In the genomic region with DNA sequence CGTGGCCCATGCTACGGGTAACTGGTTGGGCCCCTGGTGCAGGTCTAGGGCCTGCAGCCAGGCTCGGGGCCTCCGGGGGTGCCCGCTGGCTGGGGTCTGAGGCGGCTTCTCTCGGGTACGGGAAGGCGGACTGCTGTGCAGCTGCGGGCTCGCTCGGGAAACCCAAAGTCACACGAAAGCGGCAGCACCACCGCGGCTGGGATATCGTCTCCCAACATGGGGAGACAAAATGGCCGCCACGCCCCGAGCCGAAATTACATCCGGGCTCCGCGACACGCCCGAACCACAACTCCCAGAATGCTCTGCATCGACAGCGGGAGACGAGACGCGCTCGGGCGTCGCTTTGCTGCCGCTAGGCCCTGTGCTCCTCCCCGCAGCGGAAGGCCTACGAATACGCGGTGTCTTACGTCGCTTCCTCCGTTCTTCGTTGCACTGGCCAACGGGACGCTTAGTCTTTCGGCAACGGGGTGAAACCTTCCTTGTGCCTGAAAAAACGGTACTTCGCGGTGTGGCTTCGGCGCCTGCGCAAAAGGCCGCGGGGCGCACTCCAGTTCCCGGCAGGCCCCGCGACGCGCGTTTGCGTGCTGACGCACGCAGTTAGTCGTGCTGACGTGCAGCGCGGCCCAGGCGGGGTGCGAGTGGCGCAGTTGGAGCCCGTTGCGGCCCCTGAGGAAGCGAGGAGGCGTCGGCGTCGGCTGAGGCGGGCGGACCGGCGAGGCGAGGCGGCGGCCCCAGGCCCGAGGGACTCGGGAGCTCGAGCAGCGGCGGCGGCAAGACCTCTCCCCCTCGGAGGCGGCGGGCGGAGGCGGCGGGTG, we compare ENCODE assay signal across 1 cellular context.
TF ChIP-seq lines count a peak whose summit lies in the region.

A gene (plus strand): TSS at position 604 of the 815 bp plus-strand sequence. CDS start 3,727 bp downstream, outside the sequence.

TF ChIP-seq in K562, 482 proteins besides CTCF, POLR2A, EP300 and RAD21 (continued from another document and continues in another):
- TF ChIP-seq, protein P1, sequence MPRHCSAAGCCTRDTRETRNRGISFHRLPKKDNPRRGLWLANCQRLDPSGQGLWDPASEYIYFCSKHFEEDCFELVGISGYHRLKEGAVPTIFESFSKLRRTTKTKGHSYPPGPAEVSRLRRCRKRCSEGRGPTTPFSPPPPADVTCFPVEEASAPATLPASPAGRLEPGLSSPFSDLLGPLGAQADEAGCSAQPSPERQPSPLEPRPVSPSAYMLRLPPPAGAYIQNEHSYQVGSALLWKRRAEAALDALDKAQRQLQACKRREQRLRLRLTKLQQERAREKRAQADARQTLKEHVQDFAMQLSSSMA (CRISPR knock-in tag; IDR thresholded peaks at IDR 0.05) = no peak
- TF ChIP-seq MECOM (CRISPR knock-in tag; IDR thresholded peaks at IDR 0.05) (no peak), FIP1L1 (IDR thresholded peaks at IDR 0.05; ENCODE audit: low read depth, low read length, poor library complexity, severe bottlenecking) (peak; percentile 69), ZNF76 (CRISPR knock-in tag; IDR thresholded peaks at IDR 0.05; ENCODE audit: borderline replicate concordance) (0 out of 2 replicates have a peak, but pooled peaks have one; percentile 77), ZNF175 (CRISPR knock-in tag; IDR thresholded peaks at IDR 0.05; ENCODE audit: low read depth) (peak; percentile 84), L3MBTL2 (IDR thresholded peaks at IDR 0.05) (peak; percentile 100), JUNB (CRISPR knock-in tag; conservative IDR thresholded peaks at IDR 0.05) (no peak), ZNF232 (CRISPR knock-in tag; IDR thresholded peaks at IDR 0.05) (no peak; the same call in 1 of the 2 replicates), POLR2B (IDR thresholded peaks at IDR 0.05; ENCODE audit: low read depth, partially characterized antibody) (peak; percentile 81), SMAD2 (IDR thresholded peaks at IDR 0.05; ENCODE audit: low read depth, low read length) (no peak), C11orf30 (IDR thresholded peaks at IDR 0.05; ENCODE audit: low read depth) (peak; percentile 85), BRF1 (IDR thresholded peaks at IDR 0.05; ENCODE audit: borderline replicate concordance, extremely low read depth, insufficient read length) (no peak), SMAD1 (IDR thresholded peaks at IDR 0.05; ENCODE audit: low read depth, low read length, partially characterized antibody) (peak; percentile 91), RBM14 (IDR thresholded peaks at IDR 0.05; ENCODE audit: borderline replicate concordance, insufficient read depth, low read depth, low read length) (peak; percentile 62; the same call in 1 of the 2 replicates), NR4A1 (CRISPR knock-in tag; IDR thresholded peaks at IDR 0.05) (no peak), NR4A1 (tag; IDR thresholded peaks at IDR 0.05) (peak; percentile 90), RUNX1 (IDR thresholded peaks at IDR 0.05; ENCODE audit: low read depth) (0 out of 2 replicates have a peak, but pooled peaks have one; percentile 11), BACH1 (tag; IDR thresholded peaks at IDR 0.05) (peak; percentile 77), SP2 (IDR thresholded peaks at IDR 0.05; ENCODE audit: extremely low read depth, low read depth, low read length, poor library complexity, severe bottlenecking) (no peak), SIRT6 (IDR thresholded peaks at IDR 0.05; ENCODE audit: low read depth, low read length) (no peak), MXI1 (IDR thresholded peaks at IDR 0.05; ENCODE audit: low read depth, low read length) (no peak), TCFL5 (CRISPR knock-in tag; conservative IDR thresholded peaks at IDR 0.05) (no peak), XRCC5 (IDR thresholded peaks at IDR 0.05; ENCODE audit: low read depth, low read length) (no peak), ZFP1 (CRISPR knock-in tag; IDR thresholded peaks at IDR 0.05) (no peak; the same call in 1 of the 2 replicates), GATA2 (CRISPR knock-in tag; IDR thresholded peaks at IDR 0.05) (no peak), ZNF79 (CRISPR knock-in tag; IDR thresholded peaks at IDR 0.05; ENCODE audit: low read depth) (no peak), DIDO1 (tag; IDR thresholded peaks at IDR 0.05; ENCODE audit: low read depth) (peak; percentile 85; the same call in 1 of the 2 replicates), RBFOX2 (IDR thresholded peaks at IDR 0.05; ENCODE audit: low read depth, low read length) (peak; percentile 96), NCOA2 (IDR thresholded peaks at IDR 0.05; ENCODE audit: partially characterized antibody in 2 of 2) (no peak), FOXK1 (CRISPR knock-in tag; IDR thresholded peaks at IDR 0.05; ENCODE audit: borderline replicate concordance) (no peak; the same call in 1 of the 2 replicates), DPF2 (IDR thresholded peaks at IDR 0.05) (no peak), STAT5A (IDR thresholded peaks at IDR 0.05; ENCODE audit: borderline replicate concordance, low read length) (no peak)
- TF ChIP-seq, protein P2, sequence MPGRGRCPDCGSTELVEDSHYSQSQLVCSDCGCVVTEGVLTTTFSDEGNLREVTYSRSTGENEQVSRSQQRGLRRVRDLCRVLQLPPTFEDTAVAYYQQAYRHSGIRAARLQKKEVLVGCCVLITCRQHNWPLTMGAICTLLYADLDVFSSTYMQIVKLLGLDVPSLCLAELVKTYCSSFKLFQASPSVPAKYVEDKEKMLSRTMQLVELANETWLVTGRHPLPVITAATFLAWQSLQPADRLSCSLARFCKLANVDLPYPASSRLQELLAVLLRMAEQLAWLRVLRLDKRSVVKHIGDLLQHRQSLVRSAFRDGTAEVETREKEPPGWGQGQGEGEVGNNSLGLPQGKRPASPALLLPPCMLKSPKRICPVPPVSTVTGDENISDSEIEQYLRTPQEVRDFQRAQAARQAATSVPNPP (IDR thresholded peaks at IDR 0.05; ENCODE audit: borderline replicate concordance, insufficient read depth, insufficient read length) = no peak
- TF ChIP-seq, protein P3, sequence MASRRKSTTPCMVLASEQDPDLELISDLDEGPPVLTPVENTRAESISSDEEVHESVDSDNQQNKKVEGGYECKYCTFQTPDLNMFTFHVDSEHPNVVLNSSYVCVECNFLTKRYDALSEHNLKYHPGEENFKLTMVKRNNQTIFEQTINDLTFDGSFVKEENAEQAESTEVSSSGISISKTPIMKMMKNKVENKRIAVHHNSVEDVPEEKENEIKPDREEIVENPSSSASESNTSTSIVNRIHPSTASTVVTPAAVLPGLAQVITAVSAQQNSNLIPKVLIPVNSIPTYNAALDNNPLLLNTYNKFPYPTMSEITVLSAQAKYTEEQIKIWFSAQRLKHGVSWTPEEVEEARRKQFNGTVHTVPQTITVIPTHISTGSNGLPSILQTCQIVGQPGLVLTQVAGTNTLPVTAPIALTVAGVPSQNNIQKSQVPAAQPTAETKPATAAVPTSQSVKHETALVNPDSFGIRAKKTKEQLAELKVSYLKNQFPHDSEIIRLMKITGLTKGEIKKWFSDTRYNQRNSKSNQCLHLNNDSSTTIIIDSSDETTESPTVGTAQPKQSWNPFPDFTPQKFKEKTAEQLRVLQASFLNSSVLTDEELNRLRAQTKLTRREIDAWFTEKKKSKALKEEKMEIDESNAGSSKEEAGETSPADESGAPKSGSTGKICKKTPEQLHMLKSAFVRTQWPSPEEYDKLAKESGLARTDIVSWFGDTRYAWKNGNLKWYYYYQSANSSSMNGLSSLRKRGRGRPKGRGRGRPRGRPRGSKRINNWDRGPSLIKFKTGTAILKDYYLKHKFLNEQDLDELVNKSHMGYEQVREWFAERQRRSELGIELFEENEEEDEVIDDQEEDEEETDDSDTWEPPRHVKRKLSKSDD (conservative IDR thresholded peaks at IDR 0.05; ENCODE audit: low read length) = no peak
- TF ChIP-seq, protein P4, sequence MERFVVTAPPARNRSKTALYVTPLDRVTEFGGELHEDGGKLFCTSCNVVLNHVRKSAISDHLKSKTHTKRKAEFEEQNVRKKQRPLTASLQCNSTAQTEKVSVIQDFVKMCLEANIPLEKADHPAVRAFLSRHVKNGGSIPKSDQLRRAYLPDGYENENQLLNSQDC (CRISPR knock-in tag; IDR thresholded peaks at IDR 0.05) = no peak
- TF ChIP-seq, protein P5, sequence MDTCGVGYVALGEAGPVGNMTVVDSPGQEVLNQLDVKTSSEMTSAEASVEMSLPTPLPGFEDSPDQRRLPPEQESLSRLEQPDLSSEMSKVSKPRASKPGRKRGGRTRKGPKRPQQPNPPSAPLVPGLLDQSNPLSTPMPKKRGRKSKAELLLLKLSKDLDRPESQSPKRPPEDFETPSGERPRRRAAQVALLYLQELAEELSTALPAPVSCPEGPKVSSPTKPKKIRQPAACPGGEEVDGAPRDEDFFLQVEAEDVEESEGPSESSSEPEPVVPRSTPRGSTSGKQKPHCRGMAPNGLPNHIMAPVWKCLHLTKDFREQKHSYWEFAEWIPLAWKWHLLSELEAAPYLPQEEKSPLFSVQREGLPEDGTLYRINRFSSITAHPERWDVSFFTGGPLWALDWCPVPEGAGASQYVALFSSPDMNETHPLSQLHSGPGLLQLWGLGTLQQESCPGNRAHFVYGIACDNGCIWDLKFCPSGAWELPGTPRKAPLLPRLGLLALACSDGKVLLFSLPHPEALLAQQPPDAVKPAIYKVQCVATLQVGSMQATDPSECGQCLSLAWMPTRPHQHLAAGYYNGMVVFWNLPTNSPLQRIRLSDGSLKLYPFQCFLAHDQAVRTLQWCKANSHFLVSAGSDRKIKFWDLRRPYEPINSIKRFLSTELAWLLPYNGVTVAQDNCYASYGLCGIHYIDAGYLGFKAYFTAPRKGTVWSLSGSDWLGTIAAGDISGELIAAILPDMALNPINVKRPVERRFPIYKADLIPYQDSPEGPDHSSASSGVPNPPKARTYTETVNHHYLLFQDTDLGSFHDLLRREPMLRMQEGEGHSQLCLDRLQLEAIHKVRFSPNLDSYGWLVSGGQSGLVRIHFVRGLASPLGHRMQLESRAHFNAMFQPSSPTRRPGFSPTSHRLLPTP (IDR thresholded peaks at IDR 0.05; ENCODE audit: borderline replicate concordance, extremely low read depth, insufficient read length) = no peak
- TF ChIP-seq, protein P6, sequence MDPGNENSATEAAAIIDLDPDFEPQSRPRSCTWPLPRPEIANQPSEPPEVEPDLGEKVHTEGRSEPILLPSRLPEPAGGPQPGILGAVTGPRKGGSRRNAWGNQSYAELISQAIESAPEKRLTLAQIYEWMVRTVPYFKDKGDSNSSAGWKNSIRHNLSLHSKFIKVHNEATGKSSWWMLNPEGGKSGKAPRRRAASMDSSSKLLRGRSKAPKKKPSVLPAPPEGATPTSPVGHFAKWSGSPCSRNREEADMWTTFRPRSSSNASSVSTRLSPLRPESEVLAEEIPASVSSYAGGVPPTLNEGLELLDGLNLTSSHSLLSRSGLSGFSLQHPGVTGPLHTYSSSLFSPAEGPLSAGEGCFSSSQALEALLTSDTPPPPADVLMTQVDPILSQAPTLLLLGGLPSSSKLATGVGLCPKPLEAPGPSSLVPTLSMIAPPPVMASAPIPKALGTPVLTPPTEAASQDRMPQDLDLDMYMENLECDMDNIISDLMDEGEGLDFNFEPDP (CRISPR knock-in tag; IDR thresholded peaks at IDR 0.05) = no peak
- TF ChIP-seq, protein P7, sequence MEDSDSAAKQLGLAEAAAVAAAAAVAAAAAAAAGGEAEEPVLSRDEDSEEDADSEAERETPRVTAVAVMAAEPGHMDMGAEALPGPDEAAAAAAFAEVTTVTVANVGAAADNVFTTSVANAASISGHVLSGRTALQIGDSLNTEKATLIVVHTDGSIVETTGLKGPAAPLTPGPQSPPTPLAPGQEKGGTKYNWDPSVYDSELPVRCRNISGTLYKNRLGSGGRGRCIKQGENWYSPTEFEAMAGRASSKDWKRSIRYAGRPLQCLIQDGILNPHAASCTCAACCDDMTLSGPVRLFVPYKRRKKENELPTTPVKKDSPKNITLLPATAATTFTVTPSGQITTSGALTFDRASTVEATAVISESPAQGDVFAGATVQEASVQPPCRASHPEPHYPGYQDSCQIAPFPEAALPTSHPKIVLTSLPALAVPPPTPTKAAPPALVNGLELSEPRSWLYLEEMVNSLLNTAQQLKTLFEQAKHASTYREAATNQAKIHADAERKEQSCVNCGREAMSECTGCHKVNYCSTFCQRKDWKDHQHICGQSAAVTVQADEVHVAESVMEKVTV (CRISPR knock-in tag; IDR thresholded peaks at IDR 0.05) = no peak
- TF ChIP-seq, protein P8, sequence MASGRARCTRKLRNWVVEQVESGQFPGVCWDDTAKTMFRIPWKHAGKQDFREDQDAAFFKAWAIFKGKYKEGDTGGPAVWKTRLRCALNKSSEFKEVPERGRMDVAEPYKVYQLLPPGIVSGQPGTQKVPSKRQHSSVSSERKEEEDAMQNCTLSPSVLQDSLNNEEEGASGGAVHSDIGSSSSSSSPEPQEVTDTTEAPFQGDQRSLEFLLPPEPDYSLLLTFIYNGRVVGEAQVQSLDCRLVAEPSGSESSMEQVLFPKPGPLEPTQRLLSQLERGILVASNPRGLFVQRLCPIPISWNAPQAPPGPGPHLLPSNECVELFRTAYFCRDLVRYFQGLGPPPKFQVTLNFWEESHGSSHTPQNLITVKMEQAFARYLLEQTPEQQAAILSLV (tag; IDR thresholded peaks at IDR 0.05) = no peak; the same call in 1 of the 2 replicates
- TF ChIP-seq, protein P9, sequence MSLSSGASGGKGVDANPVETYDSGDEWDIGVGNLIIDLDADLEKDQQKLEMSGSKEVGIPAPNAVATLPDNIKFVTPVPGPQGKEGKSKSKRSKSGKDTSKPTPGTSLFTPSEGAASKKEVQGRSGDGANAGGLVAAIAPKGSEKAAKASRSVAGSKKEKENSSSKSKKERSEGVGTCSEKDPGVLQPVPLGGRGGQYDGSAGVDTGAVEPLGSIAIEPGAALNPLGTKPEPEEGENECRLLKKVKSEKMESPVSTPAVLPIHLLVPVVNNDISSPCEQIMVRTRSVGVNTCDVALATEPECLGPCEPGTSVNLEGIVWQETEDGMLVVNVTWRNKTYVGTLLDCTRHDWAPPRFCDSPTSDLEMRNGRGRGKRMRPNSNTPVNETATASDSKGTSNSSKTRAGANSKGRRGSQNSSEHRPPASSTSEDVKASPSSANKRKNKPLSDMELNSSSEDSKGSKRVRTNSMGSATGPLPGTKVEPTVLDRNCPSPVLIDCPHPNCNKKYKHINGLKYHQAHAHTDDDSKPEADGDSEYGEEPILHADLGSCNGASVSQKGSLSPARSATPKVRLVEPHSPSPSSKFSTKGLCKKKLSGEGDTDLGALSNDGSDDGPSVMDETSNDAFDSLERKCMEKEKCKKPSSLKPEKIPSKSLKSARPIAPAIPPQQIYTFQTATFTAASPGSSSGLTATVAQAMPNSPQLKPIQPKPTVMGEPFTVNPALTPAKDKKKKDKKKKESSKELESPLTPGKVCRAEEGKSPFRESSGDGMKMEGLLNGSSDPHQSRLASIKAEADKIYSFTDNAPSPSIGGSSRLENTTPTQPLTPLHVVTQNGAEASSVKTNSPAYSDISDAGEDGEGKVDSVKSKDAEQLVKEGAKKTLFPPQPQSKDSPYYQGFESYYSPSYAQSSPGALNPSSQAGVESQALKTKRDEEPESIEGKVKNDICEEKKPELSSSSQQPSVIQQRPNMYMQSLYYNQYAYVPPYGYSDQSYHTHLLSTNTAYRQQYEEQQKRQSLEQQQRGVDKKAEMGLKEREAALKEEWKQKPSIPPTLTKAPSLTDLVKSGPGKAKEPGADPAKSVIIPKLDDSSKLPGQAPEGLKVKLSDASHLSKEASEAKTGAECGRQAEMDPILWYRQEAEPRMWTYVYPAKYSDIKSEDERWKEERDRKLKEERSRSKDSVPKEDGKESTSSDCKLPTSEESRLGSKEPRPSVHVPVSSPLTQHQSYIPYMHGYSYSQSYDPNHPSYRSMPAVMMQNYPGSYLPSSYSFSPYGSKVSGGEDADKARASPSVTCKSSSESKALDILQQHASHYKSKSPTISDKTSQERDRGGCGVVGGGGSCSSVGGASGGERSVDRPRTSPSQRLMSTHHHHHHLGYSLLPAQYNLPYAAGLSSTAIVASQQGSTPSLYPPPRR (CRISPR knock-in tag; IDR thresholded peaks at IDR 0.05; ENCODE audit: borderline replicate concordance) = no peak
